In genomic region chr17:59154335-59154720, GRCh38 we compare ENCODE assay signal across 8 cellular contexts. TPM values are rescaled to one million over a fixed set of nuclear protein-coding genes. Genes with fewer than 3 reads are reported as not detected.
DNase-seq lines count a peak whose midpoint lies in the region; ATAC-seq and TF ChIP-seq lines count a peak whose summit lies in the region.

No MANE protein-coding gene starts in this region.

- H3K36me3 ChIP-seq in heart left ventricle (no peaks in the 10 kb centered on the region), prostate gland (no peaks in the 10 kb centered on the region)

- H3K4me1 ChIP-seq in heart left ventricle (peaks cover 0 to 37% (median 15%) of the 10 kb centered on the region in 12 donors), prostate gland (replicated peaks) (no peaks in the 10 kb centered on the region)

- TF ChIP-seq POLR2A in heart left ventricle (IDR thresholded peaks at IDR 0.05): no peak
- TF ChIP-seq POLR2A in prostate gland (IDR thresholded peaks at IDR 0.05): no peak

- DNase-seq in NCI-H748 (lab: John Stamatoyannopoulos, UW; ENCODE audit: unreplicated experiment) (peak; percentile 69), NCI-H748 treated with DMSO at 0.1 percent for 48 hours (lab: John Stamatoyannopoulos, UW) (no peak), NCI-H146 (lab: John Stamatoyannopoulos, UW) (peak; percentile 69), heart left ventricle (peak in 3 of 5 donors; percentile 35 to 42 (median 41)), prostate gland (ENCODE audit: low spot score) (peak; percentile 39)
- DNase-seq in activated CD8-positive, alpha-beta memory T cell treated with anti-CD3 and anti-CD28 coated beads, Interleukin-2, amount 50 U/mL, for 4 hours: peak; percentile 26

- no peak for TF ChIP-seq CTCF in heart left ventricle (IDR thresholded peaks at IDR 0.05)
- no peak for TF ChIP-seq CTCF in prostate gland (IDR thresholded peaks at IDR 0.05)

- H3K9me3 ChIP-seq in heart left ventricle: no peaks in the 10 kb centered on the region
- H3K9me3 ChIP-seq in prostate gland: no peaks in the 10 kb centered on the region

- peak overlapping the region; percentile 52 to 91 (median 74) for H3K4me3 ChIP-seq in heart left ventricle
- peak overlapping the region; percentile 54 to 71 for H3K4me3 ChIP-seq in prostate gland

- ATAC-seq in heart left ventricle (peak in 2 of 4 donors; percentile 1 to 8), HG03378 (IDR thresholded peaks at IDR 0.05; ENCODE audit: unreplicated experiment) (no peak), GM21367 (IDR thresholded peaks at IDR 0.05; ENCODE audit: unreplicated experiment) (no peak)

- peak overlapping the region; percentile 35 to 89 (median 84) for H3K27ac ChIP-seq in heart left ventricle
- H3K27ac ChIP-seq in prostate gland: peak overlapping the region; percentile 82 to 86

- intact Hi-C loops in heart left ventricle (cut with DNase I): loop anchor here in 6 of 10 donors (1.0 to 10.0 kb wide), 4 partner anchors 47 to 50 kb away; partner anchors contain the start of gene TRIM37 (in 5 of the 6)
- intact Hi-C loops in prostate gland (cut with DNase I): loop anchor here (10.0 kb wide), 1 partner anchor 640 kb away; the partner anchor contains the start of gene MTMR4

- H3K27me3 ChIP-seq in heart left ventricle: no peaks in the 10 kb centered on the region
- H3K27me3 ChIP-seq in prostate gland (replicated peaks; ENCODE audit: insufficient read depth): no peaks in the 10 kb centered on the region

- 0 to 1% (median 1%) methylated on average over 24 of the region's 24 CpGs for WGBS in heart left ventricle, 4 donors
- WGBS in prostate gland: under 1% methylated on average over 24 of the region's 24 CpGs

RNA-seq across cellular contexts. Expression of gene SKA2, which starts 0.7 kb away (rescaled TPM):
- total RNA-seq in heart left ventricle (10 to 100 TPM; 23.7 to 52.3 (median 39.1) TPM), prostate gland (10 to 100 TPM; 24.5 to 55.0 TPM)
- polyA plus RNA-seq in heart left ventricle: 10 to 100 TPM; 33.8 to 44.9 TPM

RNA-seq across cellular contexts. Expression of gene PRR11, which starts 1.2 kb away (rescaled TPM):
- total RNA-seq in heart left ventricle: 10 to 100 TPM in 1 of 9 donors, 1 to 10 TPM in 5, under 1 TPM in 3; 0.51 to 11.4 (median 1.1) TPM
- polyA plus RNA-seq in heart left ventricle: under 1 TPM; 0.15 to 0.61 TPM
- 1 to 10 TPM; 2.5 to 3.2 TPM for total RNA-seq in prostate gland

RNA-seq across cellular contexts. Expression of gene TRIM37, which starts 47.6 kb away (rescaled TPM):
- total RNA-seq in heart left ventricle: 10 to 100 TPM; 17.2 to 26.2 (median 19.2) TPM
- 10 to 100 TPM in 1 of 2 donors, 1 to 10 TPM in 1; 5.8 to 19.1 TPM for polyA plus RNA-seq in heart left ventricle
- total RNA-seq in prostate gland: 10 to 100 TPM; 22.6 to 55.5 TPM

RNA-seq across cellular contexts. Expression of gene SMG8, which starts 55.5 kb away (rescaled TPM):
- total RNA-seq in heart left ventricle: 10 to 100 TPM in 3 of 9 donors, 1 to 10 TPM in 6; 6.5 to 13.7 (median 8.7) TPM
- polyA plus RNA-seq in heart left ventricle: 1 to 10 TPM; 1.4 to 5.9 TPM
- total RNA-seq in prostate gland: 10 to 100 TPM; 14.0 to 15.8 TPM
